ENCODE assay signal across 1 cellular context in the genomic region with DNA sequence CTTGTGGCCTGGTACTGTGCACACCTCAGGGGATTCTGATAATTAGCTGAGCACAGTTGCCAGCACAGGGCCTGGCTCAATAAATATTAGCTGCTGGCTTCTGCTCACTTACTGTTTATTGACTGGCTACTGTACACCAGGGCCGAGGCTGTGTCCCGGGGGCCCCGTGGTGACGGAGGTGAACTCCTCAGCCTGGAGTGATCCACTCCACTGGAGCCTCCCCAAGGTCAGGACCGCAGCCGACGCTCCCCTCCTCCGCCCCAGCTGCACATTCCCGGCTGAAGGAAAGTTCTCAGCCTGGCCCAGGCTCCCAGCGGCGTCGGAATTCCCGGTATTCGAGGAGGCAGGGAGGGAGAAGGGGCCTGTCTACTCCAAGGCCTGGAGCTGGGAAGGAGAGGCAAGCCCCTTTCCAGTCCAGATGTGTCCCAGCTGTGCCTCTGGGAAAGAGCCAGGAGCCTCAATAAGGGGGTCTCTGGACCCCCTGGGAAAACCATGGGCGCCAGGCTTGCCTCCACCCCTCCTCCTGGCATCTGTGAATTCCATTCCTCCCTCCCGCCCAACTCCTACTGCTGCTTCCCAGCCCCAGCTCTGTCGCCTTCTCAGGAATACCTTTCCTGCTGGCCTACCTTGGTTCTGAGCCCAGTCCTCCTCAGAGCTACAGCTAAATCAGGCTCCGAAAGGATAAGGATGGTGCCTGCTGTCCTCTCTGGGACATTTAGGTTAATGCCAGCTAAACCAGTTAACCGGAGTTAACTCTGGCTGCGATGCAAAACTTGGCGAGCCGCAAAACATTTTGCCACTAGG.
TF ChIP-seq lines count a peak whose summit lies in the region.

No MANE protein-coding gene starts in this region.

TF ChIP-seq in HCT116, 20 proteins besides CTCF, POLR2A, EP300 and RAD21 (continued from another document):
- TF ChIP-seq ZFX (IDR thresholded peaks at IDR 0.05) (peak; percentile 25; the same call in 1 of the 2 replicates), EZH2 (IDR thresholded peaks at IDR 0.05) (no peak), SIN3A (IDR thresholded peaks at IDR 0.05; ENCODE audit: low read depth) (no peak)
- TF ChIP-seq, protein P1, sequence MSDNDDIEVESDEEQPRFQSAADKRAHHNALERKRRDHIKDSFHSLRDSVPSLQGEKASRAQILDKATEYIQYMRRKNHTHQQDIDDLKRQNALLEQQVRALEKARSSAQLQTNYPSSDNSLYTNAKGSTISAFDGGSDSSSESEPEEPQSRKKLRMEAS (IDR thresholded peaks at IDR 0.05): no peak
